Comparison of ENCODE assay signal across 1 cellular context in the genomic region with DNA sequence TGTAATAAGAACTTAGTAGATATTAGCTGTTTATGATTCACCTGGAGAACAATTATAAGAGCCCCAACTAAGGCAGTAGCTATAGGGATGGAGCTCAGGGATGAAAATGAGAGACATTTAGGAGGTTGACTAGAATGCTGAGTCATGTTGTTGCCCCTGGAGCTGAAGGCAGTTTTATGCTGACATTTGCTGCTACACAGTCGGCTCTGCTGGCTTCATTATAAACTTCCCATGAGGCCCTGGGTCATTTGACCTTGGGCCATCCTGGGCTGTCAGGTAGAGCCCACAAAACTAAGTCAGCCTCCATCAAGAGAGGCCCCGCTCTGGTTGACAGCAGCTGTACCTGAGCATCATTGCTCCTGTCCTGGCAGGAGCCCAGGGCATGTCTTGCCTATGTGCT.
TF ChIP-seq lines count a peak whose summit lies in the region.

No MANE protein-coding gene starts in this region.

TF ChIP-seq in H1, 55 proteins besides CTCF, POLR2A, EP300 and RAD21:
- TF ChIP-seq NRF1 (IDR thresholded peaks at IDR 0.05; ENCODE audit: low read depth, low read length), result no peak
- TF ChIP-seq MAFK (IDR thresholded peaks at IDR 0.05; ENCODE audit: low read depth, low read length), result peak; percentile 58; the same call in 1 of the 2 replicates
- no peak for TF ChIP-seq EGR1 (IDR thresholded peaks at IDR 0.05; ENCODE audit: borderline replicate concordance, low read depth, low read length)
- no peak for TF ChIP-seq GTF2F1 (IDR thresholded peaks at IDR 0.05; ENCODE audit: borderline replicate concordance, low read depth, low read length)
- no peak for TF ChIP-seq HDAC2 (IDR thresholded peaks at IDR 0.05; ENCODE audit: borderline replicate concordance in 1 of 2, low read depth in 2 of 2, low read length in 2 of 2)
- TF ChIP-seq RNF2 (IDR thresholded peaks at IDR 0.05; ENCODE audit: borderline replicate concordance, low read depth, low read length, missing control alignments, poor library complexity, severe bottlenecking), result no peak
- TF ChIP-seq, protein P1, sequence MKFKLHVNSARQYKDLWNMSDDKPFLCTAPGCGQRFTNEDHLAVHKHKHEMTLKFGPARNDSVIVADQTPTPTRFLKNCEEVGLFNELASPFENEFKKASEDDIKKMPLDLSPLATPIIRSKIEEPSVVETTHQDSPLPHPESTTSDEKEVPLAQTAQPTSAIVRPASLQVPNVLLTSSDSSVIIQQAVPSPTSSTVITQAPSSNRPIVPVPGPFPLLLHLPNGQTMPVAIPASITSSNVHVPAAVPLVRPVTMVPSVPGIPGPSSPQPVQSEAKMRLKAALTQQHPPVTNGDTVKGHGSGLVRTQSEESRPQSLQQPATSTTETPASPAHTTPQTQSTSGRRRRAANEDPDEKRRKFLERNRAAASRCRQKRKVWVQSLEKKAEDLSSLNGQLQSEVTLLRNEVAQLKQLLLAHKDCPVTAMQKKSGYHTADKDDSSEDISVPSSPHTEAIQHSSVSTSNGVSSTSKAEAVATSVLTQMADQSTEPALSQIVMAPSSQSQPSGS (IDR thresholded peaks at IDR 0.05; ENCODE audit: low read length), result no peak
- peak; percentile 74 for TF ChIP-seq BACH1 (IDR thresholded peaks at IDR 0.05; ENCODE audit: low read length)
- TF ChIP-seq SP4 (IDR thresholded peaks at IDR 0.05; ENCODE audit: low read length), result no peak
- TF ChIP-seq TEAD4 (IDR thresholded peaks at IDR 0.05; ENCODE audit: low read depth, low read length), result no peak
